In the genomic region with DNA sequence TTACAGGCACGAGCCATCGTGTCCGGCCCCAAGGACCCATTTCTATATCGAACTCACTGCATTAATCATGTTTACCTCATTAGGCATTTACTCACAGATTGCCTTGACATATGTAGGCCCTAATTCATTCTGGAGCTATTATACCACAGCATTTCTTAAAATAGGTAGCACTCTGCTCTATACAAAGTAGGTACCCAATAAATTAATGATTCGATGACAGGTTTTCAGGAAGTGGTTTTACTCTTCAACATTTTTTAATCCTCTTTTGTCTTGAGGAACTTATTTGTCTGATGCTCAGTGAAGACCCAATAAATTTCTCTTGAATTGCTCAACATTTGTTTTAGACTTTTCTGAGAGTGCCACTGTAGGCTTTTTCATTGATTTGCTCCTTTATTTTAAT, we compare ENCODE assay signal across 16 cellular contexts. TPM values are rescaled to one million over a fixed set of nuclear protein-coding genes. Genes with fewer than 3 reads are reported as not detected.
DNase-seq lines count a peak whose midpoint lies in the region; FAIRE-seq and TF ChIP-seq lines count a peak whose summit lies in the region.
"Had no signal": no experiment of that assay in that cellular context is flagged by ENCODE, and none has a peak within 500 bp of the region (broad histone marks: within the 10 kb centered on the region; RNA-seq: fewer than 3 reads in every experiment).

No MANE protein-coding gene starts in this region.

- no peaks in the 10 kb centered on the region for H3K9me2 ChIP-seq in SU-DHL-6 (replicated peaks; ENCODE audit: insufficient read depth, low read length)

- H3K27ac ChIP-seq in SU-DHL-6 (ENCODE audit: low read depth, low read length), result no peak overlapping the region

- H3K79me2 ChIP-seq in SU-DHL-6 (ENCODE audit: insufficient read depth, low read length), result peaks cover 99% of the 10 kb centered on the region

- FAIRE-seq in HTR-8/SVneo (lab: Jason Lieb, UNC), result no peak
- FAIRE-seq: colon, TTC549 had no signal

- peak overlapping the region in 4 of 7 donors; percentile 19 to 70 (median 42) for H3K27ac Mint-ChIP-seq in CD14-positive monocyte
- peak overlapping the region; percentile 78 to 91 (median 85) for H3K27ac Mint-ChIP-seq in immature natural killer cell

- TF ChIP-seq CTCF in CD14-positive monocyte (IDR thresholded peaks at IDR 0.05) (no peak), SU-DHL-6 (IDR thresholded peaks at IDR 0.05; ENCODE audit: insufficient read depth, low read length, poor library complexity, severe bottlenecking) (no peak)

- H3K36me3 Mint-ChIP-seq in CD14-positive monocyte (peaks cover 31 to 42% of the 10 kb centered on the region in 2 donors), immature natural killer cell (peaks cover 7 to 8% (median 8%) of the 10 kb centered on the region in 3 donors)

- no peaks in the 10 kb centered on the region for H3K27me3 ChIP-seq in SU-DHL-6 (ENCODE audit: low read length)
- H3K27me3 ChIP-seq: ascending aorta, uterus had no signal

- H3K4me3 ChIP-seq in SU-DHL-6 (ENCODE audit: insufficient read depth, low read length, poor library complexity, severe bottlenecking), result no peak overlapping the region
- H3K4me3 ChIP-seq: ascending aorta, uterus had no signal

- H3K27me3 Mint-ChIP-seq in CD14-positive monocyte (ENCODE audit: low read depth in 3 of 3) (no peaks in the 10 kb centered on the region), immature natural killer cell (ENCODE audit: low read depth in 3 of 3) (peaks cover 0 to 3% (median 0%) of the 10 kb centered on the region in 3 donors)

- DNase-seq in A172 (ENCODE audit: low spot score) (peak; percentile 63), CD14-positive monocyte (ENCODE audit: low spot score) (no peak), immature natural killer cell (no peak), HTR-8/SVneo (ENCODE audit: insufficient read length, low spot score) (no peak), amniotic stem cell (lab: John Stamatoyannopoulos, UW) (no peak), inferior parietal cortex (ENCODE audit: extremely low spot score) (no peak)
- DNase-seq: DND-41, islet precursor cell, midbrain, NCI-H1694 treated with DMSO at 0.1 percent for 48 hours, NCI-H69, uterus had no signal

- H3K9me3 ChIP-seq in SU-DHL-6 (ENCODE audit: insufficient read depth, low read length), result no peaks in the 10 kb centered on the region
- H3K9me3 ChIP-seq: ascending aorta, uterus had no signal

- H3K4me1 Mint-ChIP-seq in CD14-positive monocyte (peaks cover 87% of the 10 kb centered on the region), immature natural killer cell (peaks cover 96 to 100% of the 10 kb centered on the region in 2 donors)

- H3K36me3 ChIP-seq in SU-DHL-6 (ENCODE audit: low read length), result no peaks in the 10 kb centered on the region
- H3K36me3 ChIP-seq: uterus had no signal

- H2AFZ ChIP-seq in SU-DHL-6 (ENCODE audit: low read depth, low read length, severe bottlenecking), result no peak overlapping the region

- no peak overlapping the region for H3K9ac ChIP-seq in SU-DHL-6 (ENCODE audit: low read length)

- peaks cover 0 to under 1% (median 0%) of the 10 kb centered on the region in 7 donors for H3K9me3 Mint-ChIP-seq in CD14-positive monocyte
- no peaks in the 10 kb centered on the region for H3K9me3 Mint-ChIP-seq in immature natural killer cell

- peak overlapping the region; percentile 14 for H3K4me2 ChIP-seq in SU-DHL-6 (ENCODE audit: low read depth, low read length, poor library complexity, severe bottlenecking)

- intact Hi-C loops in CD14-positive monocyte (cut with micrococcal nuclease), result no loop called here

- peaks cover 39% of the 10 kb centered on the region for H4K20me1 ChIP-seq in SU-DHL-6 (ENCODE audit: low read depth, low read length)

- peaks cover 5% of the 10 kb centered on the region for H3F3A ChIP-seq in SU-DHL-6 (ENCODE audit: insufficient read depth)

- H3K4me3 Mint-ChIP-seq in CD14-positive monocyte, result no peak overlapping the region
- peak overlapping the region; percentile 21 to 87 (median 70) for H3K4me3 Mint-ChIP-seq in immature natural killer cell

RNA-seq across cellular contexts. Expression of gene TGFBR2, which starts 12.1 kb away (rescaled TPM):
- 16.6 and 16.9 TPM in 2 replicates for total RNA-seq in A172 (2014; rRNA removed; shearing (Covaris generic))
- polyA plus RNA-seq in CD14-positive monocyte (10 to 100 TPM; 46.6 to 60.3 TPM), immature natural killer cell (100 to 1,000 TPM in 1 of 3 donors, 10 to 100 TPM in 2; 36.8 to 101 (median 43.6) TPM)

Comparison
In these comparisons a context has a peak if more than half of its experiments do, and no peak if none do; other contexts are left out.
1. H3K4me3 Mint-ChIP-seq: peak in immature natural killer cell (5 of 5); none in CD14-positive monocyte (0 of 2).